ENCODE assay signal across 1 cellular context in the genomic region with DNA sequence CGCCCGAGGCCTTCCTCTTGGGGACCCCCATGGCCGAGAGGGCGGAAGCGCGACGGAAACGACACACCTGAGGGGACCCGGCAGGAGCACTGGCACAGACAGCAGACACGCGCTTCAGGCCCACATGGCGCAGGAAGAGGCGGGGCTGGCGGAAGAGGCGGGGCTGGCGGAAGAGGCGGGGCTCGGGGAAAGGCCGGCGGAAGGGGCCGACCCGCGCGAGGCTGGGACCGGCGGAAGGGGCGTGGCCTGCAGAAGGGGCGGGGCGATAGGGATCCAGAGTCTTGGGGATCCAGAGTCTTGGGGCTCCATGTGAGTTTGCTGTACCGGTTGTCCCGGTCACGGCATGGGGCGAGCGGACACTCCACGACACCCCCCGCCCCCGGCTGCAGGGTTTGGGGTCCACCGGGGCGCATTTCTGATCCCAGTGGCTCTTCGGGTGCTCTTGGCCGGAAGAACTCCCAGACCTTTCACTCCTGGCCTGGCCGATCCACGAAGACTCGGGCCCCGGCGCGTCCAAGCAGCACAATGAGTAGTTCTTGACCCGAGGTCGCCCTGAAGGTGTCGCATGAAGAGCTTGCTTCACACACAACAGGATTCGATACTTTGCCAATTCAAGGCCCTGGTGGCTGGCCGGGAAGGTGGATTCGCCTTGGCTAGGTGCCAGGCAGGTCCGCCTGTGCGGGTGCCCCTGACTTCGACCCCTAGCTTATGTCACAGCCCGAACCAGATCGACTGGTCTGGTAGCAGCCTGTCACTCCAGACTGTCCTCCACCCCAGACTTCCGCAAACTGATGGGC.
TF ChIP-seq lines count a peak whose summit lies in the region.

Gene URB1, minus strand, starts transcription at position 133 of the 797 bp plus-strand sequence. Its CDS starts 102 bp downstream, at position 31.

TF ChIP-seq in K562, 482 proteins besides CTCF, POLR2A, EP300 and RAD21 (continued from another document and continues in another):
- peak; percentile 64; the same call in 1 of the 2 replicates for TF ChIP-seq ZNF76 (CRISPR knock-in tag; IDR thresholded peaks at IDR 0.05; ENCODE audit: borderline replicate concordance)
- TF ChIP-seq ZNF561 (CRISPR knock-in tag; conservative IDR thresholded peaks at IDR 0.05), result no peak
- no peak for TF ChIP-seq ARID3A (IDR thresholded peaks at IDR 0.05; ENCODE audit: borderline replicate concordance, low read depth, low read length)
- TF ChIP-seq LEF1 (IDR thresholded peaks at IDR 0.05), result no peak
- TF ChIP-seq MAFF (IDR thresholded peaks at IDR 0.05; ENCODE audit: low read length), result no peak
- TF ChIP-seq, protein P1, sequence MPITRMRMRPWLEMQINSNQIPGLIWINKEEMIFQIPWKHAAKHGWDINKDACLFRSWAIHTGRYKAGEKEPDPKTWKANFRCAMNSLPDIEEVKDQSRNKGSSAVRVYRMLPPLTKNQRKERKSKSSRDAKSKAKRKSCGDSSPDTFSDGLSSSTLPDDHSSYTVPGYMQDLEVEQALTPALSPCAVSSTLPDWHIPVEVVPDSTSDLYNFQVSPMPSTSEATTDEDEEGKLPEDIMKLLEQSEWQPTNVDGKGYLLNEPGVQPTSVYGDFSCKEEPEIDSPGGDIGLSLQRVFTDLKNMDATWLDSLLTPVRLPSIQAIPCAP (CRISPR knock-in tag; IDR thresholded peaks at IDR 0.05; ENCODE audit: borderline replicate concordance), result no peak
- TF ChIP-seq U2AF1 (optimal IDR thresholded peaks at IDR 0.05; ENCODE audit: low read depth, low read length), result no peak
- TF ChIP-seq RFX7 (CRISPR knock-in tag; IDR thresholded peaks at IDR 0.05), result no peak
- TF ChIP-seq FOXK2 (conservative IDR thresholded peaks at IDR 0.05 in 1 of 2, IDR thresholded peaks at IDR 0.05 in 1 of 2; ENCODE audit: low read depth in 2 of 2), result peak; percentile 48 to 74; a peak in 2 of 4 replicates
- TF ChIP-seq, protein P2, sequence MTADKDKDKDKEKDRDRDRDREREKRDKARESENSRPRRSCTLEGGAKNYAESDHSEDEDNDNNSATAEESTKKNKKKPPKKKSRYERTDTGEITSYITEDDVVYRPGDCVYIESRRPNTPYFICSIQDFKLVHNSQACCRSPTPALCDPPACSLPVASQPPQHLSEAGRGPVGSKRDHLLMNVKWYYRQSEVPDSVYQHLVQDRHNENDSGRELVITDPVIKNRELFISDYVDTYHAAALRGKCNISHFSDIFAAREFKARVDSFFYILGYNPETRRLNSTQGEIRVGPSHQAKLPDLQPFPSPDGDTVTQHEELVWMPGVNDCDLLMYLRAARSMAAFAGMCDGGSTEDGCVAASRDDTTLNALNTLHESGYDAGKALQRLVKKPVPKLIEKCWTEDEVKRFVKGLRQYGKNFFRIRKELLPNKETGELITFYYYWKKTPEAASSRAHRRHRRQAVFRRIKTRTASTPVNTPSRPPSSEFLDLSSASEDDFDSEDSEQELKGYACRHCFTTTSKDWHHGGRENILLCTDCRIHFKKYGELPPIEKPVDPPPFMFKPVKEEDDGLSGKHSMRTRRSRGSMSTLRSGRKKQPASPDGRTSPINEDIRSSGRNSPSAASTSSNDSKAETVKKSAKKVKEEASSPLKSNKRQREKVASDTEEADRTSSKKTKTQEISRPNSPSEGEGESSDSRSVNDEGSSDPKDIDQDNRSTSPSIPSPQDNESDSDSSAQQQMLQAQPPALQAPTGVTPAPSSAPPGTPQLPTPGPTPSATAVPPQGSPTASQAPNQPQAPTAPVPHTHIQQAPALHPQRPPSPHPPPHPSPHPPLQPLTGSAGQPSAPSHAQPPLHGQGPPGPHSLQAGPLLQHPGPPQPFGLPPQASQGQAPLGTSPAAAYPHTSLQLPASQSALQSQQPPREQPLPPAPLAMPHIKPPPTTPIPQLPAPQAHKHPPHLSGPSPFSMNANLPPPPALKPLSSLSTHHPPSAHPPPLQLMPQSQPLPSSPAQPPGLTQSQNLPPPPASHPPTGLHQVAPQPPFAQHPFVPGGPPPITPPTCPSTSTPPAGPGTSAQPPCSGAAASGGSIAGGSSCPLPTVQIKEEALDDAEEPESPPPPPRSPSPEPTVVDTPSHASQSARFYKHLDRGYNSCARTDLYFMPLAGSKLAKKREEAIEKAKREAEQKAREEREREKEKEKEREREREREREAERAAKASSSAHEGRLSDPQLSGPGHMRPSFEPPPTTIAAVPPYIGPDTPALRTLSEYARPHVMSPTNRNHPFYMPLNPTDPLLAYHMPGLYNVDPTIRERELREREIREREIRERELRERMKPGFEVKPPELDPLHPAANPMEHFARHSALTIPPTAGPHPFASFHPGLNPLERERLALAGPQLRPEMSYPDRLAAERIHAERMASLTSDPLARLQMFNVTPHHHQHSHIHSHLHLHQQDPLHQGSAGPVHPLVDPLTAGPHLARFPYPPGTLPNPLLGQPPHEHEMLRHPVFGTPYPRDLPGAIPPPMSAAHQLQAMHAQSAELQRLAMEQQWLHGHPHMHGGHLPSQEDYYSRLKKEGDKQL (CRISPR knock-in tag; IDR thresholded peaks at IDR 0.05; ENCODE audit: borderline replicate concordance), result no peak
- TF ChIP-seq HDGF (IDR thresholded peaks at IDR 0.05), result no peak
- peak; percentile 83; the same call in 1 of the 2 replicates for TF ChIP-seq SIN3B (IDR thresholded peaks at IDR 0.05; ENCODE audit: low read depth)
- peak; percentile 88; the same call in 1 of the 2 replicates for TF ChIP-seq ZNF124 (CRISPR knock-in tag; IDR thresholded peaks at IDR 0.05)
- TF ChIP-seq TCF7 (IDR thresholded peaks at IDR 0.05; ENCODE audit: borderline replicate concordance), result no peak; the same call in 1 of the 2 replicates
- TF ChIP-seq, protein P3, sequence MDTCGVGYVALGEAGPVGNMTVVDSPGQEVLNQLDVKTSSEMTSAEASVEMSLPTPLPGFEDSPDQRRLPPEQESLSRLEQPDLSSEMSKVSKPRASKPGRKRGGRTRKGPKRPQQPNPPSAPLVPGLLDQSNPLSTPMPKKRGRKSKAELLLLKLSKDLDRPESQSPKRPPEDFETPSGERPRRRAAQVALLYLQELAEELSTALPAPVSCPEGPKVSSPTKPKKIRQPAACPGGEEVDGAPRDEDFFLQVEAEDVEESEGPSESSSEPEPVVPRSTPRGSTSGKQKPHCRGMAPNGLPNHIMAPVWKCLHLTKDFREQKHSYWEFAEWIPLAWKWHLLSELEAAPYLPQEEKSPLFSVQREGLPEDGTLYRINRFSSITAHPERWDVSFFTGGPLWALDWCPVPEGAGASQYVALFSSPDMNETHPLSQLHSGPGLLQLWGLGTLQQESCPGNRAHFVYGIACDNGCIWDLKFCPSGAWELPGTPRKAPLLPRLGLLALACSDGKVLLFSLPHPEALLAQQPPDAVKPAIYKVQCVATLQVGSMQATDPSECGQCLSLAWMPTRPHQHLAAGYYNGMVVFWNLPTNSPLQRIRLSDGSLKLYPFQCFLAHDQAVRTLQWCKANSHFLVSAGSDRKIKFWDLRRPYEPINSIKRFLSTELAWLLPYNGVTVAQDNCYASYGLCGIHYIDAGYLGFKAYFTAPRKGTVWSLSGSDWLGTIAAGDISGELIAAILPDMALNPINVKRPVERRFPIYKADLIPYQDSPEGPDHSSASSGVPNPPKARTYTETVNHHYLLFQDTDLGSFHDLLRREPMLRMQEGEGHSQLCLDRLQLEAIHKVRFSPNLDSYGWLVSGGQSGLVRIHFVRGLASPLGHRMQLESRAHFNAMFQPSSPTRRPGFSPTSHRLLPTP (IDR thresholded peaks at IDR 0.05; ENCODE audit: borderline replicate concordance, extremely low read depth, insufficient read length), result no peak
- 0 out of 2 replicates have a peak, but pooled peaks have one; percentile 36 for TF ChIP-seq ATF2 (CRISPR knock-in tag; IDR thresholded peaks at IDR 0.05)
- TF ChIP-seq MYBL2 (IDR thresholded peaks at IDR 0.05; ENCODE audit: low read depth), result no peak
- no peak for TF ChIP-seq MYBL2 (CRISPR knock-in tag; IDR thresholded peaks at IDR 0.05; ENCODE audit: borderline replicate concordance)
- TF ChIP-seq, protein P4, sequence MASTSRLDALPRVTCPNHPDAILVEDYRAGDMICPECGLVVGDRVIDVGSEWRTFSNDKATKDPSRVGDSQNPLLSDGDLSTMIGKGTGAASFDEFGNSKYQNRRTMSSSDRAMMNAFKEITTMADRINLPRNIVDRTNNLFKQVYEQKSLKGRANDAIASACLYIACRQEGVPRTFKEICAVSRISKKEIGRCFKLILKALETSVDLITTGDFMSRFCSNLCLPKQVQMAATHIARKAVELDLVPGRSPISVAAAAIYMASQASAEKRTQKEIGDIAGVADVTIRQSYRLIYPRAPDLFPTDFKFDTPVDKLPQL (IDR thresholded peaks at IDR 0.05; ENCODE audit: extremely low read depth, insufficient read length), result no peak
- TF ChIP-seq ZC3H11A (IDR thresholded peaks at IDR 0.05; ENCODE audit: low read depth, low read length), result no peak
- TF ChIP-seq, protein P5, sequence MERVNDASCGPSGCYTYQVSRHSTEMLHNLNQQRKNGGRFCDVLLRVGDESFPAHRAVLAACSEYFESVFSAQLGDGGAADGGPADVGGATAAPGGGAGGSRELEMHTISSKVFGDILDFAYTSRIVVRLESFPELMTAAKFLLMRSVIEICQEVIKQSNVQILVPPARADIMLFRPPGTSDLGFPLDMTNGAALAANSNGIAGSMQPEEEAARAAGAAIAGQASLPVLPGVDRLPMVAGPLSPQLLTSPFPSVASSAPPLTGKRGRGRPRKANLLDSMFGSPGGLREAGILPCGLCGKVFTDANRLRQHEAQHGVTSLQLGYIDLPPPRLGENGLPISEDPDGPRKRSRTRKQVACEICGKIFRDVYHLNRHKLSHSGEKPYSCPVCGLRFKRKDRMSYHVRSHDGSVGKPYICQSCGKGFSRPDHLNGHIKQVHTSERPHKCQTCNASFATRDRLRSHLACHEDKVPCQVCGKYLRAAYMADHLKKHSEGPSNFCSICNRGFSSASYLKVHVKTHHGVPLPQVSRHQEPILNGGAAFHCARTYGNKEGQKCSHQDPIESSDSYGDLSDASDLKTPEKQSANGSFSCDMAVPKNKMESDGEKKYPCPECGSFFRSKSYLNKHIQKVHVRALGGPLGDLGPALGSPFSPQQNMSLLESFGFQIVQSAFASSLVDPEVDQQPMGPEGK (CRISPR knock-in tag; IDR thresholded peaks at IDR 0.05; ENCODE audit: borderline replicate concordance), result no peak
- peak; percentile 71; the same call in 1 of the 2 replicates for TF ChIP-seq CEBPB (tag; IDR thresholded peaks at IDR 0.05)
- no peak for TF ChIP-seq GMEB1 (CRISPR knock-in tag; IDR thresholded peaks at IDR 0.05)
- peak; percentile 97 for TF ChIP-seq ETS1 (conservative IDR thresholded peaks at IDR 0.05; ENCODE audit: control insufficient read depth, low read depth, low read length)
- 0 out of 2 replicates have a peak, but pooled peaks have one; percentile 26 for TF ChIP-seq TAF7 (tag; IDR thresholded peaks at IDR 0.05)
- peak; percentile 25 for TF ChIP-seq RBBP5 (IDR thresholded peaks at IDR 0.05; ENCODE audit: borderline replicate concordance, insufficient read depth, low read length, poor library complexity, severe bottlenecking)
- no peak for TF ChIP-seq RBM22 (IDR thresholded peaks at IDR 0.05; ENCODE audit: low read depth, low read length, poor library complexity, severe bottlenecking)
- peak; percentile 74 for TF ChIP-seq CXXC5 (CRISPR knock-in tag; IDR thresholded peaks at IDR 0.05)
- no peak for TF ChIP-seq ZNF431 (CRISPR knock-in tag; IDR thresholded peaks at IDR 0.05)
- TF ChIP-seq, protein P6, sequence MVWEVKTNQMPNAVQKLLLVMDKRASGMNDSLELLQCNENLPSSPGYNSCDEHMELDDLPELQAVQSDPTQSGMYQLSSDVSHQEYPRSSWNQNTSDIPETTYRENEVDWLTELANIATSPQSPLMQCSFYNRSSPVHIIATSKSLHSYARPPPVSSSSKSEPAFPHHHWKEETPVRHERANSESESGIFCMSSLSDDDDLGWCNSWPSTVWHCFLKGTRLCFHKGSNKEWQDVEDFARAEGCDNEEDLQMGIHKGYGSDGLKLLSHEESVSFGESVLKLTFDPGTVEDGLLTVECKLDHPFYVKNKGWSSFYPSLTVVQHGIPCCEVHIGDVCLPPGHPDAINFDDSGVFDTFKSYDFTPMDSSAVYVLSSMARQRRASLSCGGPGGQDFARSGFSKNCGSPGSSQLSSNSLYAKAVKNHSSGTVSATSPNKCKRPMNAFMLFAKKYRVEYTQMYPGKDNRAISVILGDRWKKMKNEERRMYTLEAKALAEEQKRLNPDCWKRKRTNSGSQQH (CRISPR knock-in tag; IDR thresholded peaks at IDR 0.05), result no peak
- TF ChIP-seq ZFP36 (IDR thresholded peaks at IDR 0.05; ENCODE audit: low read depth, low read length, partially characterized antibody), result no peak
- TF ChIP-seq CCAR2 (IDR thresholded peaks at IDR 0.05; ENCODE audit: low read depth, low read length), result no peak
- peak; percentile 96 for TF ChIP-seq HDAC2 (IDR thresholded peaks at IDR 0.05)
